In genomic region chr7:151018421-151019129, GRCh38 we compare ENCODE assay signal across 9 cellular contexts. TPM values are rescaled to one million over a fixed set of nuclear protein-coding genes. Genes with fewer than 3 reads are reported as not detected.
A peak's percentile ranks its signal among the peaks of the same experiment; 100 is the strongest.
DNase-seq lines count a peak whose midpoint lies in the region; ATAC-seq and TF ChIP-seq lines count a peak whose summit lies in the region.
"Had no signal": no experiment of that assay in that cellular context is flagged by ENCODE, and none has a peak within 500 bp of the region (broad histone marks: within the 10 kb centered on the region; RNA-seq: fewer than 3 reads in every experiment).

No MANE protein-coding gene starts in this region.

- H3K4me3 ChIP-seq in DND-41 (ENCODE audit: low read depth in 1 of 2, low read length in 2 of 2) (peak overlapping the region in 1 of 2 experiments; percentile 57; a peak in 2 of 4 replicates), adipocyte (ENCODE audit: low read length) (peak overlapping the region; percentile 61), thoracic aorta (peak overlapping the region; percentile 34)

- 0 out of 2 replicates have a peak overlapping the region, but pooled peaks have one; percentile 37 for H3K27ac ChIP-seq in DND-41 (ENCODE audit: low read length)
- H3K27ac ChIP-seq in thoracic aorta, result no peak overlapping the region

- H3K4me1 ChIP-seq in DND-41 (ENCODE audit: insufficient read depth, low read length) (peaks cover 17% of the 10 kb centered on the region), adipocyte (ENCODE audit: control insufficient read depth, insufficient read depth, low read length) (peaks cover 17% of the 10 kb centered on the region), thoracic aorta (ENCODE audit: control insufficient read depth in 1 of 2, low read depth in 2 of 2) (peaks cover 7 to 23% of the 10 kb centered on the region in 2 donors)

- TF ChIP-seq CTCF in DND-41 (IDR thresholded peaks at IDR 0.05; ENCODE audit: borderline replicate concordance, extremely low read depth, low read length, poor library complexity, severe bottlenecking), result no peak
- no peak for TF ChIP-seq CTCF in thoracic aorta (IDR thresholded peaks at IDR 0.05)

- H2AFZ ChIP-seq in DND-41 (ENCODE audit: low read depth, low read length), result peak overlapping the region; percentile 77

- no peaks in the 10 kb centered on the region for H3K36me3 ChIP-seq in DND-41 (ENCODE audit: insufficient read depth, low read length)
- no peaks in the 10 kb centered on the region for H3K36me3 ChIP-seq in adipocyte (ENCODE audit: control insufficient read depth, insufficient read depth, low read length, severe bottlenecking)
- no peaks in the 10 kb centered on the region for H3K36me3 ChIP-seq in thoracic aorta

- H3K9ac ChIP-seq in DND-41 (ENCODE audit: low read depth, low read length) (peak overlapping the region; percentile 53), adipocyte (ENCODE audit: low read length) (no peak overlapping the region)

- DNase-seq in DND-41 (no peak), NCI-H2196 (lab: John Stamatoyannopoulos, UW; ENCODE audit: unreplicated experiment) (peak; percentile 84), adipocyte (ENCODE audit: low read depth) (peak; percentile 36), left lobe of liver (ENCODE audit: low spot score) (no peak), thoracic aorta (ENCODE audit: low spot score) (no peak), NCI-H1436 (lab: John Stamatoyannopoulos, UW) (no peak)

- no peaks in the 10 kb centered on the region for H3K79me2 ChIP-seq in DND-41 (ENCODE audit: insufficient read depth, low read length)

- H3K27me3 ChIP-seq in DND-41 (ENCODE audit: insufficient read depth, low read length, poor library complexity), result peaks cover 3% of the 10 kb centered on the region
- peaks cover 21% of the 10 kb centered on the region for H3K27me3 ChIP-seq in adipocyte (replicated peaks; ENCODE audit: control insufficient read depth, insufficient read depth, low read length)
- H3K27me3 ChIP-seq in thoracic aorta (replicated peaks; ENCODE audit: insufficient read depth), result no peaks in the 10 kb centered on the region

- H3K9me3 ChIP-seq in DND-41 (ENCODE audit: insufficient read depth, low read length, severe bottlenecking), result no peaks in the 10 kb centered on the region
- H3K9me3 ChIP-seq in adipocyte (ENCODE audit: control insufficient read depth, low read length), result no peaks in the 10 kb centered on the region
- H3K9me3 ChIP-seq in thoracic aorta, result no peaks in the 10 kb centered on the region

- peak overlapping the region; percentile 86 for H3K4me2 ChIP-seq in DND-41 (ENCODE audit: insufficient read depth, low read length)

- H4K20me1 ChIP-seq in DND-41 (ENCODE audit: insufficient read depth, low read length), result no peaks in the 10 kb centered on the region

- no peak for ATAC-seq in DND-41 (ENCODE audit: insufficient read depth, low read depth)
- peak; percentile 12 for ATAC-seq in left lobe of liver
- ATAC-seq in thoracic aorta (ENCODE audit: insufficient number of reproducible peaks, low FRiP score, low read depth), result no peak
- no peak for ATAC-seq in HG02571 (IDR thresholded peaks at IDR 0.05; ENCODE audit: unreplicated experiment)
- no peak for ATAC-seq in GM21423 (IDR thresholded peaks at IDR 0.05; ENCODE audit: unreplicated experiment)

RNA-seq across cellular contexts. Expression of gene ATG9B, which starts 5.7 kb away (rescaled TPM):
- total RNA-seq in left lobe of liver (not detected), thoracic aorta (1 to 10 TPM in 1 of 2 donors, not detected in 1; 1.2 TPM)
- total RNA-seq: glomerular endothelial cell had no signal

RNA-seq across cellular contexts. Expression of gene ABCB8, which starts 9.7 kb away (rescaled TPM):
- 29.1 TPM for total RNA-seq in left lobe of liver
- 10 to 100 TPM; 34.1 to 35.1 TPM for total RNA-seq in thoracic aorta

RNA-seq across cellular contexts. Expression of gene NOS3, which starts 27.8 kb away (rescaled TPM):
- total RNA-seq in left lobe of liver (8.7 TPM), thoracic aorta (10 to 100 TPM in 1 of 2 donors, 1 to 10 TPM in 1; 8.4 to 18.6 TPM)

RNA-seq across cellular contexts. Expression of gene ASIC3, which starts 29.8 kb away (rescaled TPM):
- total RNA-seq in left lobe of liver (2.2 TPM), thoracic aorta (1 to 10 TPM; 2.0 to 2.8 TPM)

RNA-seq across cellular contexts. Expression of gene CDK5, which starts 39.1 kb away (rescaled TPM):
- total RNA-seq in left lobe of liver (9.6 TPM), thoracic aorta (1 to 10 TPM; 1.8 to 3.1 TPM)

Comparison
In these comparisons a context has a peak if more than half of its experiments do, and no peak if none do; other contexts are left out.
1. DNase-seq: peak in NCI-H2196 (single experiment) and adipocyte (single experiment); none in DND-41 (single experiment), left lobe of liver (single experiment), thoracic aorta (single experiment) and NCI-H1436 (single experiment).